In the genomic region with DNA sequence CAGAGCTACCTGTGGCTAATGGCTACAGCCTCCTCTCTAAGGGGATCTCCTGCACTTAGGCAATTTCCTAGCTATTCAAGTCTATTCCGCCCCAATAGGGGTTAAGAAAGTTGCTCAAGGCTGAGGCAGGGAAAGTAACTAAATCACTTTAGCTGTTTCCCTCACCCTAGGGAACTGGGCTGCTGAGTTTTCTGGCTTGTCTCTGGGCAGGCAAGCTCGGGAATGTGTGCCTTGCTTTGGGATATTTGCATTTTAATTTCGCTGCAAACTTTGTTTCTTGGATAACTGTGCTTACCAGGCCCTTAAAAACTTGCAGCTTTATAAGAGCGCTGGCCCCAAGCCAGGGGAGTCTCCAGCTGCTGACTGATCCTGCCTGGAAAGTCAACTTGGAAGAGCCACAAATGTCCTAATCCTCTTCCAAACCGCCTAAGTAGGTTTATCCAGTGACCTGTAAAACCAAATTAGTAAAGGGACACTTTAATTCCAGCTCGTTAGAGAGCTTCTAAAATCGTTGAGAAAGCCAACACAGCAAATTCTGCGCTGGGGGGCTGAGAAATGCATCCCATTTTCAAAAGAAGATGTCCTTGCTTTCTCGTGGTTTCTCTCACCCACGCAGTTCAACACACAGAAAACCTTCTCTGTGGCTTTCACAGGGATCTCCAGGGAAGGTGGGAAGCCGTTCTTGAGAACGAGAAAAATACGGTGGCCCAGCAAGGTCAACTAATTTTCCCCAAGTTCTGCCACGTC, we compare ENCODE assay signal across 8 cellular contexts. TPM values are rescaled to one million over a fixed set of nuclear protein-coding genes. Genes with fewer than 3 reads are reported as not detected.
DNase-seq lines count a peak whose midpoint lies in the region; ATAC-seq and TF ChIP-seq lines count a peak whose summit lies in the region.

No MANE protein-coding gene starts in this region.

- CTCF ChIA-PET in WTC11 (lab: Charles Lee) = interaction anchor here (0.5 to 1.7 kb wide), 10 partner anchors 11 to 575 kb away, joined by 3 to 7 read pairs (median 4); no protein-coding TSS in a partner anchor

- H3K36me3 Mint-ChIP-seq in WTC11 = no peaks in the 10 kb centered on the region

- DNase-seq in GM04504 (ENCODE audit: low read depth) = peak; percentile 73
- no peak for DNase-seq in WTC11 (ENCODE audit: low spot score)
- DNase-seq in left ventricle myocardium superior = peak; percentile 96
- peak; percentile 76 for DNase-seq in skeletal muscle cell (ENCODE audit: low read depth)
- no peak for DNase-seq in NCI-H226
- no peak for DNase-seq in NCI-H1092 treated with DMSO at 0.1 percent for 48 hours (lab: John Stamatoyannopoulos, UW)

- TF ChIP-seq CTCF in WTC11 (IDR thresholded peaks at IDR 0.05) = no peak

- peak overlapping the region; percentile 18; the same call in 1 of the 2 replicates for H3K4me3 Mint-ChIP-seq in WTC11

- no peaks in the 10 kb centered on the region for H3K27me3 Mint-ChIP-seq in WTC11 (ENCODE audit: low read depth)

- no peak overlapping the region for H3K4me3 ChIP-seq in skeletal muscle cell (ENCODE audit: low read depth, low read length)

- POLR2A ChIA-PET in WTC11 (lab: Charles Lee) = interaction anchor here (0.9 to 1.9 kb wide), 3 partner anchors 11 to 454 kb away, joined by 3 to 5 read pairs (median 3); no protein-coding TSS in a partner anchor

- ATAC-seq in WTC11 (peak; percentile 27), left ventricle myocardium superior (peak; percentile 71), HG02870 (IDR thresholded peaks at IDR 0.05; ENCODE audit: unreplicated experiment) (no peak), HG03097 (IDR thresholded peaks at IDR 0.05; ENCODE audit: low FRiP score, unreplicated experiment) (no peak)

- no peaks in the 10 kb centered on the region for H3K9me3 Mint-ChIP-seq in WTC11

- intact Hi-C loops in left ventricle myocardium superior (cut with micrococcal nuclease) = no loop called here

- H3K27ac Mint-ChIP-seq in WTC11 = peak overlapping the region; percentile 95

- peaks cover 49% of the 10 kb centered on the region for H3K4me1 Mint-ChIP-seq in WTC11

TF ChIP-seq in WTC11, 78 proteins besides CTCF, POLR2A, EP300 and RAD21:
- TF ChIP-seq, protein P1, sequence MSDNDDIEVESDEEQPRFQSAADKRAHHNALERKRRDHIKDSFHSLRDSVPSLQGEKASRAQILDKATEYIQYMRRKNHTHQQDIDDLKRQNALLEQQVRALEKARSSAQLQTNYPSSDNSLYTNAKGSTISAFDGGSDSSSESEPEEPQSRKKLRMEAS (CRISPR knock-in tag; IDR thresholded peaks at IDR 0.05) = no peak
- TF ChIP-seq KAT7 (CRISPR knock-in tag; IDR thresholded peaks at IDR 0.05; ENCODE audit: borderline replicate concordance) (no peak), MXD4 (CRISPR knock-in tag; IDR thresholded peaks at IDR 0.05; ENCODE audit: borderline replicate concordance) (no peak), CREB1 (CRISPR knock-in tag; IDR thresholded peaks at IDR 0.05) (no peak), RORB (CRISPR knock-in tag; IDR thresholded peaks at IDR 0.05) (no peak)

RNA-seq across cellular contexts. Expression of gene SP3, which starts 59.5 kb away (rescaled TPM):
- 72.8 to 88.5 TPM (median 77.1 TPM) in 3 replicates for total RNA-seq in WTC11 (2021)
- 36.7 TPM for total RNA-seq in left ventricle myocardium superior

Comparison
In these comparisons a context has a peak if more than half of its experiments do, and no peak if none do; other contexts are left out.
1. DNase-seq: peak in GM04504 (single experiment), left ventricle myocardium superior (single experiment) and skeletal muscle cell (single experiment); none in WTC11 (single experiment), NCI-H226 (single experiment) and NCI-H1092 treated with DMSO at 0.1 percent for 48 hours (single experiment).
2. ATAC-seq: peak in WTC11 (single experiment) and left ventricle myocardium superior (single experiment); none in HG02870 (single experiment) and HG03097 (single experiment).